25 cellular contexts compared by ENCODE assay signal in genomic region chr13:37923236-37923635, GRCh38. TPM values are rescaled to one million over a fixed set of nuclear protein-coding genes. Genes with fewer than 3 reads are reported as not detected.
A peak's percentile ranks its signal among the peaks of the same experiment; 100 is the strongest.
DNase-seq lines count a peak whose midpoint lies in the region; ATAC-seq and TF ChIP-seq lines count a peak whose summit lies in the region.
"Had no signal": no experiment of that assay in that cellular context is flagged by ENCODE, and none has a peak within 500 bp of the region (broad histone marks: within the 10 kb centered on the region; RNA-seq: fewer than 3 reads in every experiment).

No MANE protein-coding gene starts in this region.

- POLR2A ChIA-PET in CD8-positive, alpha-beta T cell (lab: Charles Lee) = no interaction called here
- POLR2A ChIA-PET in RWPE1 (lab: Yijun Ruan, JAX; ENCODE audit: low non-redundant PET) = no interaction called here

- H3K36me3 ChIP-seq in CD8-positive, alpha-beta T cell (ENCODE audit: insufficient read depth, low read length) = no peaks in the 10 kb centered on the region
- H3K36me3 ChIP-seq: Peyer's patch had no signal

- H3K4me1 Mint-ChIP-seq in activated naive CD4-positive, alpha-beta T cell treated with anti-CD3 and anti-CD28 coated beads, Interleukin-2, amount 10 ng/mL, durations not matched to agents 7 days and 5 days = no peaks in the 10 kb centered on the region
- no peaks in the 10 kb centered on the region for H3K4me1 Mint-ChIP-seq in activated naive CD4-positive, alpha-beta T cell treated with anti-CD3 and anti-CD28 coated beads for 36 hours (ENCODE audit: low read depth)
- H3K4me1 Mint-ChIP-seq in CD8-positive, alpha-beta T cell (ENCODE audit: low read depth) = no peaks in the 10 kb centered on the region
- H3K4me1 Mint-ChIP-seq: B cell, CD14-positive monocyte had no signal

- H3K27ac ChIP-seq in CD8-positive, alpha-beta T cell (ENCODE audit: low read depth, low read length) = no peak overlapping the region
- H3K27ac ChIP-seq in RWPE1 = no peak overlapping the region
- H3K27ac ChIP-seq: 22Rv1, KMS-11, Peyer's patch, SK-N-MC had no signal

- H3K27ac Mint-ChIP-seq in activated naive CD4-positive, alpha-beta T cell treated with anti-CD3 and anti-CD28 coated beads, Interleukin-2, amount 10 ng/mL, durations not matched to agents 7 days and 5 days = peak overlapping the region; percentile 60
- H3K27ac Mint-ChIP-seq in activated naive CD4-positive, alpha-beta T cell treated with anti-CD3 and anti-CD28 coated beads for 36 hours = no peak overlapping the region
- H3K27ac Mint-ChIP-seq in CD8-positive, alpha-beta T cell = no peak overlapping the region
- H3K27ac Mint-ChIP-seq: B cell, CD14-positive monocyte had no signal

- no peaks in the 10 kb centered on the region for H3K4me1 ChIP-seq in CD8-positive, alpha-beta T cell (ENCODE audit: insufficient read depth, low read length)
- H3K4me1 ChIP-seq: Peyer's patch had no signal

- intact Hi-C loops in activated naive CD4-positive, alpha-beta T cell treated with anti-CD3 and anti-CD28 coated beads for 36 hours (cut with micrococcal nuclease) = no loop called here
- intact Hi-C loops in CD8-positive, alpha-beta T cell (cut with DNase I, micrococcal nuclease) = no loop called here

- H3K27me3 ChIP-seq in CD8-positive, alpha-beta T cell (ENCODE audit: insufficient read depth, low read length) = no peaks in the 10 kb centered on the region
- H3K27me3 ChIP-seq: Peyer's patch had no signal

- TF ChIP-seq CTCF in CD8-positive, alpha-beta T cell (IDR thresholded peaks at IDR 0.05) = no peak
- TF ChIP-seq CTCF in GM10266 (IDR thresholded peaks at IDR 0.05; ENCODE audit: control insufficient read depth, insufficient read depth, low read depth, missing control alignments) = no peak
- TF ChIP-seq CTCF in RWPE1 (conservative IDR thresholded peaks at IDR 0.05; ENCODE audit: low read depth) = no peak

- H3K4me3 Mint-ChIP-seq in activated naive CD4-positive, alpha-beta T cell treated with anti-CD3 and anti-CD28 coated beads, Interleukin-2, amount 10 ng/mL, durations not matched to agents 7 days and 5 days = no peak overlapping the region
- H3K4me3 Mint-ChIP-seq in activated naive CD4-positive, alpha-beta T cell treated with anti-CD3 and anti-CD28 coated beads for 36 hours = no peak overlapping the region
- no peak overlapping the region for H3K4me3 Mint-ChIP-seq in CD8-positive, alpha-beta T cell
- H3K4me3 Mint-ChIP-seq: B cell, CD14-positive monocyte had no signal

- H3K9me3 Mint-ChIP-seq in activated naive CD4-positive, alpha-beta T cell treated with anti-CD3 and anti-CD28 coated beads, Interleukin-2, amount 10 ng/mL, durations not matched to agents 7 days and 5 days = no peaks in the 10 kb centered on the region
- H3K9me3 Mint-ChIP-seq in activated naive CD4-positive, alpha-beta T cell treated with anti-CD3 and anti-CD28 coated beads for 36 hours = no peaks in the 10 kb centered on the region
- no peaks in the 10 kb centered on the region for H3K9me3 Mint-ChIP-seq in CD8-positive, alpha-beta T cell

- CTCF ChIA-PET in activated naive CD4-positive, alpha-beta T cell treated with anti-CD3 and anti-CD28 coated beads, Interleukin-2, amount 10 ng/mL, durations not matched to agents 7 days and 5 days (lab: Charles Lee) = no interaction called here
- CTCF ChIA-PET in activated naive CD4-positive, alpha-beta T cell treated with anti-CD3 and anti-CD28 coated beads for 36 hours (lab: Charles Lee) = no interaction called here
- CTCF ChIA-PET in CD8-positive, alpha-beta T cell (lab: Charles Lee) = no interaction called here
- CTCF ChIA-PET in RWPE1 (lab: Yijun Ruan, JAX) = no interaction called here

- no peaks in the 10 kb centered on the region for H3K27me3 Mint-ChIP-seq in activated naive CD4-positive, alpha-beta T cell treated with anti-CD3 and anti-CD28 coated beads, Interleukin-2, amount 10 ng/mL, durations not matched to agents 7 days and 5 days
- no peaks in the 10 kb centered on the region for H3K27me3 Mint-ChIP-seq in activated naive CD4-positive, alpha-beta T cell treated with anti-CD3 and anti-CD28 coated beads for 36 hours (ENCODE audit: low read depth)
- no peaks in the 10 kb centered on the region for H3K27me3 Mint-ChIP-seq in CD8-positive, alpha-beta T cell (ENCODE audit: low read depth)
- H3K27me3 Mint-ChIP-seq: B cell had no signal

- H3K36me3 Mint-ChIP-seq in activated naive CD4-positive, alpha-beta T cell treated with anti-CD3 and anti-CD28 coated beads, Interleukin-2, amount 10 ng/mL, durations not matched to agents 7 days and 5 days = no peaks in the 10 kb centered on the region
- H3K36me3 Mint-ChIP-seq in activated naive CD4-positive, alpha-beta T cell treated with anti-CD3 and anti-CD28 coated beads for 36 hours (ENCODE audit: low read depth) = no peaks in the 10 kb centered on the region
- H3K36me3 Mint-ChIP-seq in CD8-positive, alpha-beta T cell = no peaks in the 10 kb centered on the region
- H3K36me3 Mint-ChIP-seq: CD14-positive monocyte had no signal

- no peak for DNase-seq in activated naive CD4-positive, alpha-beta T cell treated with anti-CD3 and anti-CD28 coated beads, Interleukin-2, amount 10 ng/mL, durations not matched to agents 7 days and 5 days
- no peak for DNase-seq in activated naive CD4-positive, alpha-beta T cell treated with anti-CD3 and anti-CD28 coated beads for 36 hours
- DNase-seq in OCI-M1 (lab: John Stamatoyannopoulos, UW) (peak; percentile 96), amniotic epithelial cell (ENCODE audit: low read depth) (peak; percentile 11), DMS153 (lab: John Stamatoyannopoulos, UW) (no peak), GM10266 (ENCODE audit: extremely low spot score) (no peak), RWPE1 (ENCODE audit: low spot score) (no peak)
- DNase-seq in CD8-positive, alpha-beta T cell = no peak
- DNase-seq: DMS53, IMR-90, MM.1S, NCI-H2029, NCI-H446 treated with DMSO at 0.1 percent for 48 hours, NCI-H526, NCI-H82, Peyer's patch, SIG-M5, SW 1271 had no signal

- H3K4me3 ChIP-seq in CD8-positive, alpha-beta T cell (ENCODE audit: low read depth, low read length) = no peak overlapping the region
- H3K4me3 ChIP-seq: Peyer's patch, SK-N-MC had no signal

- no peaks in the 10 kb centered on the region for H3K9me3 ChIP-seq in CD8-positive, alpha-beta T cell (ENCODE audit: low read length)
- H3K9me3 ChIP-seq: Peyer's patch had no signal

- ATAC-seq in CD8-positive, alpha-beta T cell = no peak
- ATAC-seq: HCT116 had no signal

RNA-seq across cellular contexts. Expression of gene TRPC4, which starts 53.7 kb away (rescaled TPM):
- not detected for total RNA-seq in activated naive CD4-positive, alpha-beta T cell treated with anti-CD3 and anti-CD28 coated beads for 36 hours
- not detected for total RNA-seq in CD8-positive, alpha-beta T cell
- total RNA-seq: B cell, G401 had no signal

Comparison
In these comparisons a context has a peak if more than half of its experiments do, and no peak if none do; other contexts are left out.
1. DNase-seq: peak in OCI-M1 (single experiment) and amniotic epithelial cell (single experiment); none in activated naive CD4-positive, alpha-beta T cell treated with anti-CD3 and anti-CD28 coated beads, Interleukin-2, amount 10 ng/mL, durations not matched to agents 7 days and 5 days (single experiment), activated naive CD4-positive, alpha-beta T cell treated with anti-CD3 and anti-CD28 coated beads for 36 hours (single experiment), DMS153 (single experiment), CD8-positive, alpha-beta T cell (0 of 7), GM10266 (single experiment) and RWPE1 (single experiment).